ENCODE assay signal across 3 cellular contexts in genomic region chr1:57782357-57782756, GRCh38.
TF ChIP-seq lines count a peak whose summit lies in the region.

No MANE protein-coding gene starts in this region.

TF ChIP-seq in HepG2, 621 proteins besides CTCF, POLR2A, EP300 and RAD21:
- no peak for TF ChIP-seq U2AF2 (IDR thresholded peaks at IDR 0.05; ENCODE audit: low read depth, low read length)
- no peak for TF ChIP-seq CSRNP2 (CRISPR knock-in tag; conservative IDR thresholded peaks at IDR 0.05; ENCODE audit: low read depth)
- TF ChIP-seq THAP8 (CRISPR knock-in tag; IDR thresholded peaks at IDR 0.05; ENCODE audit: borderline replicate concordance) = no peak
- no peak for TF ChIP-seq ZNF264 (CRISPR knock-in tag; IDR thresholded peaks at IDR 0.05)
- no peak for TF ChIP-seq ZNF775 (CRISPR knock-in tag; IDR thresholded peaks at IDR 0.05; ENCODE audit: borderline replicate concordance)
- TF ChIP-seq MAFK (conservative IDR thresholded peaks at IDR 0.05 in 1 of 2, IDR thresholded peaks at IDR 0.05 in 1 of 2; ENCODE audit: low read length in 2 of 2) = peak; percentile 85 to 93; a peak in 3 of 4 replicates
- no peak for TF ChIP-seq ZNF577 (CRISPR knock-in tag; IDR thresholded peaks at IDR 0.05; ENCODE audit: borderline replicate concordance, low read depth)
- TF ChIP-seq ZFP36L1 (CRISPR knock-in tag; IDR thresholded peaks at IDR 0.05) = no peak
- no peak for TF ChIP-seq ZNF558 (CRISPR knock-in tag; IDR thresholded peaks at IDR 0.05; ENCODE audit: borderline replicate concordance)
- TF ChIP-seq ZNF143 (CRISPR knock-in tag; IDR thresholded peaks at IDR 0.05) = no peak
- TF ChIP-seq AFF4 (CRISPR knock-in tag; IDR thresholded peaks at IDR 0.05) = no peak
- TF ChIP-seq KLF15 (CRISPR knock-in tag; IDR thresholded peaks at IDR 0.05; ENCODE audit: borderline replicate concordance) = no peak
- TF ChIP-seq ZNF101 (CRISPR knock-in tag; IDR thresholded peaks at IDR 0.05; ENCODE audit: borderline replicate concordance, low read depth) = no peak
- peak; percentile 86 for TF ChIP-seq MAFF (IDR thresholded peaks at IDR 0.05; ENCODE audit: low read depth, low read length)

TF ChIP-seq in IMR-90, 13 proteins besides CTCF, POLR2A, EP300 and RAD21:
- TF ChIP-seq MAFK (IDR thresholded peaks at IDR 0.05; ENCODE audit: low read depth, low read length) (peak; percentile 85), MAZ (IDR thresholded peaks at IDR 0.05; ENCODE audit: borderline replicate concordance, low read depth, low read length) (no peak)

TF ChIP-seq in H1, 55 proteins besides CTCF, POLR2A, EP300 and RAD21:
- TF ChIP-seq MAFK (IDR thresholded peaks at IDR 0.05; ENCODE audit: low read depth, low read length) (peak; percentile 37; the same call in 1 of the 2 replicates), TAF7 (optimal IDR thresholded peaks at IDR 0.05; ENCODE audit: borderline replicate concordance, low read depth, low read length) (no peak)
